ENCODE assay signal across 1 cellular context in genomic region chr11:72856551-72857342, GRCh38.
TF ChIP-seq lines count a peak whose summit lies in the region.

No MANE protein-coding gene starts in this region.

TF ChIP-seq in IMR-90, 13 proteins besides CTCF, POLR2A, EP300 and RAD21:
- TF ChIP-seq MAZ (IDR thresholded peaks at IDR 0.05; ENCODE audit: borderline replicate concordance, low read depth, low read length) (no peak), CHD1 (IDR thresholded peaks at IDR 0.05; ENCODE audit: low read depth, low read length) (no peak), ELK1 (IDR thresholded peaks at IDR 0.05; ENCODE audit: borderline replicate concordance, low read depth, low read length) (no peak)
